In the genomic region with DNA sequence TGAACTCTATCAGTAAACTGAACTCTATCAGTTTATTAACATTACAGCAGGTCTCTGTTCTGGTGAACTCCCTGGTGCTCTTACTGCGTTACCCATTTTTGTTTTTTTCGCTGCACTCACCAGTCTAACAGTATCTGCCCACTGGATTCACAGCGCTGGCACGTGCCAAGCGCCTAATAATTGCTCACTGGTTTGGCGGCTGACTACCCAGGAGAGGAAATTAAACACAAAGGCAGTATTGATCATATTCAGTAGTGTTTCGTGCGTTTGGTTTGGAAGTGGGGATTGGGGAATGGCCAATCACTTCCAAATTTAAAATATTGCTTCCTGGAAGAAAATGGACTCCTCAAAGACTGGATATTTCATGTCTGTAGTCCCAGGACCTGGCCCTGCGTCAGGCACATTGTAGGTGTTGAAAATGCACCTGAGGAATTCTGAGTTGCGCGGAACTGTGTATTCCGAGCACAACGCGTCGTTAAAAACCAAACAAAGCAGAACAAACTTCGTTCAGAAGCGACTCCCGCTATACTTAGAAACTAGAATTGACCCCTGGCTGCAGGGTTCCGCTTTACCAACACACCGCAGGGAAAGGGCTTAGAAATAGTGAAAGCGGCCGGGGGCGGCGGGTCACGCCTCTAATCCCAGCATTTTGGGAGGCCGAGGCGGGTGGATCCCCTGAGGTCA, we compare ENCODE assay signal across 8 cellular contexts. TPM values are rescaled to one million over a fixed set of nuclear protein-coding genes. Genes with fewer than 3 reads are reported as not detected.
DNase-seq lines count a peak whose midpoint lies in the region; ATAC-seq lines count a peak whose summit lies in the region.

No MANE protein-coding gene starts in this region.

- peaks cover 32 to 39% (median 36%) of the 10 kb centered on the region in 10 experiments for H3K4me1 ChIP-seq in BLaER1 treated with 17β-estradiol and CSF1 and Interleukin-3, amounts not matched to agents 10 nM and 100 nM

- peak overlapping the region; percentile 78 to 98 (median 95) for H3K27ac ChIP-seq in BLaER1 treated with 17β-estradiol and CSF1 and Interleukin-3, amounts not matched to agents 10 nM and 100 nM
- peak overlapping the region; percentile 41 for H3K27ac ChIP-seq in adipose tissue (ENCODE audit: low read depth, low read length)

- peaks cover 31 to 38% (median 36%) of the 10 kb centered on the region in 11 experiments for H3K36me3 ChIP-seq in BLaER1 treated with 17β-estradiol and CSF1 and Interleukin-3, amounts not matched to agents 10 nM and 100 nM

- H3K9me3 ChIP-seq in BLaER1 treated with 17β-estradiol and CSF1 and Interleukin-3, amounts not matched to agents 10 nM and 100 nM (replicated peaks in 1 of 11) = no peaks in the 10 kb centered on the region

- no peaks in the 10 kb centered on the region for H3K27me3 ChIP-seq in BLaER1 treated with 17β-estradiol and CSF1 and Interleukin-3, amounts not matched to agents 10 nM and 100 nM

- H3K4me3 ChIP-seq in BLaER1 treated with 17β-estradiol and CSF1 and Interleukin-3, amounts not matched to agents 10 nM and 100 nM = peak overlapping the region; percentile 72 to 96 (median 87)

- 0 to 1% (median 0%) methylated on average over 27 of the region's 27 CpGs for WGBS in adipose tissue, 3 donors

- H3K4me2 ChIP-seq in BLaER1 treated with 17β-estradiol and CSF1 and Interleukin-3, amounts not matched to agents 10 nM and 100 nM = peak overlapping the region; percentile 83 to 96 (median 91)

- intact Hi-C loops in left ventricle myocardium superior (cut with micrococcal nuclease) = no loop called here

- H4K20me1 ChIP-seq in BLaER1 treated with 17β-estradiol and CSF1 and Interleukin-3, amounts not matched to agents 10 nM and 100 nM = peaks cover 37 to 39% (median 38%) of the 10 kb centered on the region in 11 experiments

- peak; percentile 27 for ATAC-seq in GM19043 (IDR thresholded peaks at IDR 0.05; ENCODE audit: low read depth, unreplicated experiment)
- peak; percentile 31 for ATAC-seq in HG03432 (IDR thresholded peaks at IDR 0.05; ENCODE audit: unreplicated experiment)
- ATAC-seq in left ventricle myocardium superior = peak; percentile 27

- peak overlapping the region; percentile 85 to 99 (median 96) for H3K9ac ChIP-seq in BLaER1 treated with 17β-estradiol and CSF1 and Interleukin-3, amounts not matched to agents 10 nM and 100 nM

- DNase-seq in RKO (ENCODE audit: low spot score) (peak; percentile 79), left ventricle myocardium superior (peak; percentile 52), putamen (ENCODE audit: low spot score) (peak; percentile 52), T1000 (lab: John Stamatoyannopoulos, UW) (no peak)

RNA-seq across cellular contexts. Expression of gene RPS12, which starts 1.1 kb away (rescaled TPM):
- 1,000 to 10,000 TPM; 2,454 to 4,576 (median 3,816) TPM for polyA plus RNA-seq in adipose tissue
- 471 TPM for total RNA-seq in left ventricle myocardium superior

RNA-seq across cellular contexts. Expression of gene SLC18B1, which starts 14.9 kb away (rescaled TPM):
- polyA plus RNA-seq in adipose tissue = 1 to 10 TPM; 3.4 to 6.3 (median 5.5) TPM
- 3.3 TPM for total RNA-seq in left ventricle myocardium superior

RNA-seq across cellular contexts. Expression of gene VNN2, which starts 55.6 kb away (rescaled TPM):
- 10 to 100 TPM in 2 of 3 donors, under 1 TPM in 1; 0.46 to 26.3 (median 24.0) TPM for polyA plus RNA-seq in adipose tissue
- total RNA-seq in left ventricle myocardium superior = 1.9 TPM
